Comparison of ENCODE assay signal across 24 cellular contexts in genomic region chr21:32138658-32139057, GRCh38.
DNase-seq lines count a peak whose midpoint lies in the region; ATAC-seq and TF ChIP-seq lines count a peak whose summit lies in the region.
"Had no signal": no experiment of that assay in that cellular context is flagged by ENCODE, and none has a peak within 500 bp of the region (broad histone marks: within the 10 kb centered on the region; RNA-seq: fewer than 3 reads in every experiment).

No MANE protein-coding gene starts in this region.

- H3K36me3 ChIP-seq in endodermal cell (ENCODE audit: control insufficient read depth, insufficient read depth, low read length) (no peaks in the 10 kb centered on the region), neural progenitor cell (no peaks in the 10 kb centered on the region)
- H3K36me3 ChIP-seq: BE2C; BLaER1 treated with 17β-estradiol and CSF1 and Interleukin-3, amounts not matched to agents 10 nM and 100 nM had no signal

- peaks cover 14% of the 10 kb centered on the region for H4K20me1 ChIP-seq in neural progenitor cell (ENCODE audit: low read depth)
- H4K20me1 ChIP-seq: BLaER1 treated with 17β-estradiol and CSF1 and Interleukin-3, amounts not matched to agents 10 nM and 100 nM had no signal

- H3K4me1 ChIP-seq in endodermal cell (ENCODE audit: control insufficient read depth, insufficient read depth, low read length) (peaks cover 12% of the 10 kb centered on the region), neural progenitor cell (peaks cover 17% of the 10 kb centered on the region)
- H3K4me1 ChIP-seq: A549 had no signal

- H3K4me2 ChIP-seq in neural progenitor cell = no peak overlapping the region
- H3K4me2 ChIP-seq: A549; BLaER1 treated with 17β-estradiol and CSF1 and Interleukin-3, amounts not matched to agents 10 nM and 100 nM; GM23338 had no signal

- WGBS in endodermal cell (ENCODE audit: insufficient coverage in 1 of 2, insufficient read length in 1 of 2), 2 experiments = 87 to 100% methylated on average over 1 to 2 of the region's 2 CpGs

- no peak overlapping the region for H3K4me3 Mint-ChIP-seq in endodermal cell
- no peak overlapping the region for H3K4me3 Mint-ChIP-seq in neural progenitor cell
- no peak overlapping the region for H3K4me3 Mint-ChIP-seq in chondrocyte (ENCODE audit: unreplicated experiment)
- H3K4me3 Mint-ChIP-seq: CD14-positive monocyte; CD4-positive, alpha-beta T cell; CD8-positive, alpha-beta memory T cell; GM23338; H9; HFFc6 had no signal

- H3K4me1 Mint-ChIP-seq in endodermal cell = peaks cover 25% of the 10 kb centered on the region
- H3K4me1 Mint-ChIP-seq in neural progenitor cell = peaks cover 40% of the 10 kb centered on the region
- peaks cover 34% of the 10 kb centered on the region for H3K4me1 Mint-ChIP-seq in chondrocyte (ENCODE audit: low read depth)
- H3K4me1 Mint-ChIP-seq: CD14-positive monocyte; CD8-positive, alpha-beta memory T cell; GM23338 had no signal

- H3K27ac ChIP-seq in endodermal cell (ENCODE audit: low read depth, low read length) (no peak overlapping the region), neural progenitor cell (no peak overlapping the region)
- H3K27ac ChIP-seq: A549; BLaER1 treated with 17β-estradiol and CSF1 and Interleukin-3, amounts not matched to agents 10 nM and 100 nM had no signal

- H3K27ac Mint-ChIP-seq in endodermal cell (no peak overlapping the region), neural progenitor cell (peak overlapping the region; percentile 8), chondrocyte (ENCODE audit: unreplicated experiment) (no peak overlapping the region)
- H3K27ac Mint-ChIP-seq: CD14-positive monocyte; CD4-positive, alpha-beta T cell; GM23338; HFFc6 had no signal

- no peaks in the 10 kb centered on the region for H3K27me3 ChIP-seq in endodermal cell (ENCODE audit: control insufficient read depth, insufficient read depth, low read length, poor library complexity, severe bottlenecking)
- no peaks in the 10 kb centered on the region for H3K27me3 ChIP-seq in neural progenitor cell
- H3K27me3 ChIP-seq: BE2C; BLaER1 treated with 17β-estradiol and CSF1 and Interleukin-3, amounts not matched to agents 10 nM and 100 nM had no signal

- TF ChIP-seq CTCF in endodermal cell (conservative IDR thresholded peaks at IDR 0.05) (no peak), neural progenitor cell (IDR thresholded peaks at IDR 0.05) (no peak), chondrocyte (IDR thresholded peaks at IDR 0.05) (no peak)

- ATAC-seq in GM21447 (IDR thresholded peaks at IDR 0.05; ENCODE audit: unreplicated experiment) = no peak
- ATAC-seq: A549, GM12878, GM23338, HCT116 had no signal

- H3K36me3 Mint-ChIP-seq in endodermal cell (ENCODE audit: low read depth) (no peaks in the 10 kb centered on the region), neural progenitor cell (no peaks in the 10 kb centered on the region), chondrocyte (ENCODE audit: low read depth) (no peaks in the 10 kb centered on the region)
- H3K36me3 Mint-ChIP-seq: CD14-positive monocyte; CD8-positive, alpha-beta memory T cell had no signal

- no peak overlapping the region for H2AFZ ChIP-seq in neural progenitor cell (replicated peaks)
- H2AFZ ChIP-seq: GM23338 had no signal

- H3K4me3 ChIP-seq in endodermal cell (ENCODE audit: low read length) (no peak overlapping the region), neural progenitor cell (no peak overlapping the region)
- H3K4me3 ChIP-seq: A549; BLaER1 treated with 17β-estradiol and CSF1 and Interleukin-3, amounts not matched to agents 10 nM and 100 nM; GM12878; GM23338 had no signal

- H3K27me3 Mint-ChIP-seq in endodermal cell (ENCODE audit: insufficient read depth) (peaks cover 7% of the 10 kb centered on the region), neural progenitor cell (ENCODE audit: insufficient read depth, low read depth) (peaks cover 10% of the 10 kb centered on the region), chondrocyte (ENCODE audit: low read depth) (no peaks in the 10 kb centered on the region)

- peak in 72 of 76 experiments; percentile 14 to 88 (median 58) for DNase-seq in HUDEP-2 (lab: John Stamatoyannopoulos, UW; ENCODE audit: unreplicated experiment in 76 of 76)
- peak; percentile 42 for DNase-seq in endodermal cell
- DNase-seq in neural progenitor cell (ENCODE audit: low spot score) = no peak
- no peak for DNase-seq in chondrocyte (ENCODE audit: low spot score)
- DNase-seq in activated naive CD4-positive, alpha-beta T cell treated with Interleukin-2 at 50 U/mL for 16 hours = no peak
- DNase-seq: 8988T; ACHN; AML-193; BE2C; CD4-positive, alpha-beta T cell; CD8-positive, alpha-beta memory T cell; DMS 273 treated with DMSO at 0.1 percent for 48 hours; DMS79; EL; GDM1; H9; HFFc6 had no signal

- H3K9ac ChIP-seq in endodermal cell (ENCODE audit: extremely low read depth, low read length, poor library complexity, severe bottlenecking) (no peak overlapping the region), neural progenitor cell (no peak overlapping the region)
- H3K9ac ChIP-seq: BLaER1 treated with 17β-estradiol and CSF1 and Interleukin-3, amounts not matched to agents 10 nM and 100 nM had no signal

- peaks cover 20% of the 10 kb centered on the region for H3F3A ChIP-seq in neural progenitor cell (ENCODE audit: low read depth)

- peaks cover 12% of the 10 kb centered on the region for H3K9me3 Mint-ChIP-seq in endodermal cell
- peaks cover 14% of the 10 kb centered on the region for H3K9me3 Mint-ChIP-seq in neural progenitor cell
- H3K9me3 Mint-ChIP-seq in chondrocyte (ENCODE audit: low read depth) = peaks cover 4% of the 10 kb centered on the region
- H3K9me3 Mint-ChIP-seq: CD4-positive, alpha-beta T cell had no signal

- H3K9me3 ChIP-seq in endodermal cell (ENCODE audit: control insufficient read depth, low read length) = peaks cover 10% of the 10 kb centered on the region
- no peaks in the 10 kb centered on the region for H3K9me3 ChIP-seq in neural progenitor cell (ENCODE audit: low read depth)
- H3K9me3 ChIP-seq: A549 had no signal

- H3K79me2 ChIP-seq in neural progenitor cell (ENCODE audit: low read depth) = no peaks in the 10 kb centered on the region

Comparison
In these comparisons a context has a peak if more than half of its experiments do, and no peak if none do; other contexts are left out.
1. DNase-seq: peak in HUDEP-2 (72 of 76) and endodermal cell (single experiment); none in neural progenitor cell (single experiment), chondrocyte (single experiment) and activated naive CD4-positive, alpha-beta T cell treated with Interleukin-2 at 50 U/mL for 16 hours (single experiment).